In the genomic region with DNA sequence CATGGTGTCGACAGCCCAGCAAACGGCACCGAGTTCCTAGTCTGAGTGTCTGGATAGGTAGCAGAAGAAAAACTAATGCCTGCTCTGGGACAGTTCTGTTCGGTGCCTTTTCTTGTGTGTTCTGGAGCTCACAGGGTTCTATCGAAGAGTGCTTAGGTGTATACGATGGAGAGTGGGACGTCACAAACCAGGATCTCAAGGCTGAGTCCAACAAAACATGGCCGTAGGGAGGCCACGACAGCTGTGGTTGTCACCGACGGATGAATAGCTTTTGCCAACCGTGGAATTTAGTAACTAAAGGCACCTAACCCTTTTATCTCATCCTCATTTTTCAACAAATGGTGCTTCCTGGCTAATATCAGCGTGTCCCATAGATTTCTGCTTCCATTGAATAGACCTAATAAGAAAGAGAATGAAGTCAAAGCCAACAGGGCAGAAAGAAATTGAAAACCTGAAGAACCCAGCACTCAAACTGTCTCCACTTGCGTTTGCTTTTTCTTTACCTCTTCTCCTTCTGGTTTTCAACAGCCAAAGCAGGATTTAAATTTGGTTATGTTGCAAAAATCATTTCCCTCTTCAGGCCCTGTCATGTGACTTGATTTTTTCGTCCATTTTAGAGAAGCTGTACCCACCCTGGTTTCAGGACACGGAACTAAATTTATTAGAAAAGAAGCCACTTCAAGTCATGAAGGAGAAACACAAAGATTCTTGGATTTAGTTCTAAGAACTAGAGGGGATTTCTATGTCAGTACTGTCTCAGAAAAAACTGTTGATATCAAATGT, we compare ENCODE assay signal across 8 cellular contexts. TPM values are rescaled to one million over a fixed set of nuclear protein-coding genes. Genes with fewer than 3 reads are reported as not detected.
A peak's percentile ranks its signal among the peaks of the same experiment; 100 is the strongest.
DNase-seq lines count a peak whose midpoint lies in the region; ATAC-seq and TF ChIP-seq lines count a peak whose summit lies in the region.

No MANE protein-coding gene starts in this region.

- H3K9me3 Mint-ChIP-seq in CD4-positive, CD25-positive, alpha-beta regulatory T cell, result no peaks in the 10 kb centered on the region

- no peaks in the 10 kb centered on the region for H3K27me3 Mint-ChIP-seq in CD4-positive, CD25-positive, alpha-beta regulatory T cell

- peaks cover 14% of the 10 kb centered on the region for H3K36me3 Mint-ChIP-seq in CD4-positive, CD25-positive, alpha-beta regulatory T cell

- no peak for ATAC-seq in CD4-positive, CD25-positive, alpha-beta regulatory T cell (ENCODE audit: low read depth in 2 of 2)
- ATAC-seq in GM21423 (IDR thresholded peaks at IDR 0.05; ENCODE audit: unreplicated experiment), result peak; percentile 0

- TF ChIP-seq CTCF in fibroblast of villous mesenchyme (IDR thresholded peaks at IDR 0.05; ENCODE audit: insufficient read depth, low read depth, low read length) (no peak), retinal pigment epithelial cell (conservative IDR thresholded peaks at IDR 0.05; ENCODE audit: low read depth, low read length) (no peak)

- no peaks in the 10 kb centered on the region for H3K9me3 ChIP-seq in CD4-positive, CD25-positive, alpha-beta regulatory T cell (ENCODE audit: control insufficient read depth in 2 of 2, low read length in 2 of 2)
- H3K9me3 ChIP-seq in SJSA1 (replicated peaks), result no peaks in the 10 kb centered on the region

- H3K4me3 Mint-ChIP-seq in CD4-positive, CD25-positive, alpha-beta regulatory T cell, result peak overlapping the region; percentile 97 to 100 (median 99)

- H3K4me1 Mint-ChIP-seq in CD4-positive, CD25-positive, alpha-beta regulatory T cell, result peaks cover 37 to 67% (median 58%) of the 10 kb centered on the region in 4 donors

- H3K4me3 ChIP-seq in CD4-positive, CD25-positive, alpha-beta regulatory T cell (ENCODE audit: low read depth, low read length), result peak overlapping the region; percentile 86
- H3K4me3 ChIP-seq in SJSA1 (peak overlapping the region; percentile 76), fibroblast of villous mesenchyme (ENCODE audit: low read depth, low read length) (peak overlapping the region; percentile 90), retinal pigment epithelial cell (ENCODE audit: low read length) (peak overlapping the region; percentile 96)

- H3K27ac Mint-ChIP-seq in CD4-positive, CD25-positive, alpha-beta regulatory T cell, result peak overlapping the region in 2 of 3 donors; percentile 92 to 98

- peak overlapping the region; percentile 79 for H3K27ac ChIP-seq in CD4-positive, CD25-positive, alpha-beta regulatory T cell (ENCODE audit: insufficient read depth, low read length, poor library complexity, severe bottlenecking)
- no peak overlapping the region for H3K27ac ChIP-seq in SJSA1

- peaks cover 6% of the 10 kb centered on the region for H3K36me3 ChIP-seq in CD4-positive, CD25-positive, alpha-beta regulatory T cell (ENCODE audit: control insufficient read depth, insufficient read depth, low read length)
- peaks cover 12% of the 10 kb centered on the region for H3K36me3 ChIP-seq in SJSA1

- peaks cover 44% of the 10 kb centered on the region for H3K4me1 ChIP-seq in CD4-positive, CD25-positive, alpha-beta regulatory T cell (ENCODE audit: control insufficient read depth, insufficient read depth, low read length, poor library complexity, severe bottlenecking)
- H3K4me1 ChIP-seq in SJSA1 (replicated peaks), result peaks cover 11% of the 10 kb centered on the region

- no peak for DNase-seq in CD4-positive, CD25-positive, alpha-beta regulatory T cell
- DNase-seq in SJSA1 (ENCODE audit: low read depth in 1 of 2, low spot score in 2 of 2), result no peak
- DNase-seq in fibroblast of villous mesenchyme (ENCODE audit: low read depth), result no peak
- DNase-seq in retinal pigment epithelial cell (ENCODE audit: low read depth), result no peak
- DNase-seq in NCI-H748 treated with DMSO at 0.1 percent for 48 hours (lab: John Stamatoyannopoulos, UW), result no peak
- no peak for DNase-seq in KG1 (lab: John Stamatoyannopoulos, UW)
- DNase-seq in LoVo (ENCODE audit: low spot score), result no peak

- no peaks in the 10 kb centered on the region for H3K27me3 ChIP-seq in CD4-positive, CD25-positive, alpha-beta regulatory T cell (ENCODE audit: control insufficient read depth, insufficient read depth, low read length)
- H3K27me3 ChIP-seq in SJSA1 (replicated peaks), result no peaks in the 10 kb centered on the region

RNA-seq across cellular contexts. Expression of a gene that starts 0.8 kb away (rescaled TPM):
- total RNA-seq in CD4-positive, CD25-positive, alpha-beta regulatory T cell, result 25.6 TPM
- polyA plus RNA-seq in CD4-positive, CD25-positive, alpha-beta regulatory T cell, result 1 to 10 TPM; 4.4 to 6.4 (median 6.2) TPM
- 2.0 and 5.8 TPM in 2 replicates for total RNA-seq in SJSA1 (2014; rRNA removed; shearing (Covaris generic))
- total RNA-seq in fibroblast of villous mesenchyme, result 7.1 and 7.3 TPM in 2 replicates

RNA-seq across cellular contexts. Expression of a gene that starts 42.9 kb away (rescaled TPM):
- total RNA-seq in CD4-positive, CD25-positive, alpha-beta regulatory T cell, result 59.7 TPM
- 10 to 100 TPM in 2 of 4 donors, 1 to 10 TPM in 2; 6.1 to 11.2 (median 9.2) TPM for polyA plus RNA-seq in CD4-positive, CD25-positive, alpha-beta regulatory T cell
- total RNA-seq in SJSA1 (2014; rRNA removed; shearing (Covaris generic)), result 25.6 and 30.7 TPM in 2 replicates
- total RNA-seq in fibroblast of villous mesenchyme, result 28.0 and 35.8 TPM in 2 replicates
